In the genomic region with DNA sequence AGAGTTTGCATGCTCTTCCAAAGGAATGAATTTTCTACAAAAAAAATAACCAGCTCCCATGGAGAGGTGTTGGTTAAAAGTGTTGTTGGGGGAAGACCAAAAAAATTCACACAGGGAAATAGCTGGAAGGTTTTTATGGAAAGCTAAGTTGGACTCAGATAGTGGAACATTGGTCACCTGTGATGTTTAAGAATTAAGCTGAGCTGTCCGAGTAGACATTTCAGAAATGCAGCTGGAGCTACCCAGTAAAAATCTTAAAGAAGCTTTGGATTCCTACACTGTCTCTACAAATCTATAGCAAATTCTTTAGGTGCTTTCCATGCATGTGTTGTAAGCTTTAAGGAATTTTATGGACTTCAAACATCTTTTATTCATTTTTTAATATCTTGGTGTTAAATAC, we compare ENCODE assay signal across 23 cellular contexts.
"Had no signal": no experiment of that assay in that cellular context is flagged by ENCODE, and none has a peak within 500 bp of the region (broad histone marks: within the 10 kb centered on the region; RNA-seq: fewer than 3 reads in every experiment).

No MANE protein-coding gene starts in this region.

- H3K4me1 ChIP-seq: breast epithelium, pancreas, right lobe of liver, thyroid gland had no signal

- H3K9ac ChIP-seq: neural progenitor cell had no signal

- H3K9me3 Mint-ChIP-seq: activated B cell treated with CpG ODN at 0.5 μM for 24 hours; activated naive CD8-positive, alpha-beta T cell treated with anti-CD3 and anti-CD28 coated beads for 36 hours had no signal

- H3K27me3 ChIP-seq: breast epithelium, neural progenitor cell, right lobe of liver, thyroid gland had no signal

- H3K27me3 Mint-ChIP-seq: activated B cell treated with CpG ODN at 0.5 μM for 24 hours; activated CD4-positive, alpha-beta memory T cell treated with anti-CD3 and anti-CD28 coated beads, Interleukin-2, amount 10 ng/mL, durations not matched to agents 7 days and 5 days; activated CD8-positive, alpha-beta memory T cell treated with anti-CD3 and anti-CD28 coated beads, Interleukin-2, amount 10 ng/mL, durations not matched to agents 7 days and 5 days; dendritic cell treated with granulocyte-macrophage colony-stimulating factor and Interleukin-4, amounts not matched to agents 40 ng/mL and 50 ng/mL, for 4 days; naive B cell had no signal

- H3K9me3 ChIP-seq: pancreas, right lobe of liver, thyroid gland had no signal

- H3K4me1 Mint-ChIP-seq: activated B cell treated with CpG ODN at 0.5 μM for 24 hours; activated CD4-positive, alpha-beta memory T cell treated with anti-CD3 and anti-CD28 coated beads, Interleukin-2, amount 10 ng/mL, durations not matched to agents 7 days and 5 days; activated CD8-positive, alpha-beta memory T cell treated with anti-CD3 and anti-CD28 coated beads, Interleukin-2, amount 10 ng/mL, durations not matched to agents 7 days and 5 days; activated naive CD8-positive, alpha-beta T cell treated with anti-CD3 and anti-CD28 coated beads for 36 hours; activated T-helper 17 cell treated with anti-CD3 and anti-CD28 coated beads, Interleukin-2, amount 50 U/mL, for 72 hours; naive B cell had no signal

- H2AFZ ChIP-seq: neural progenitor cell had no signal

- H3K4me2 ChIP-seq: neural progenitor cell had no signal

- H3K27ac ChIP-seq: neural progenitor cell, pancreas, right lobe of liver, thyroid gland had no signal

- ATAC-seq: activated CD8-positive, alpha-beta memory T cell treated with anti-CD3 and anti-CD28 coated beads, Interleukin-2, amount 10 ng/mL, durations not matched to agents 7 days and 5 days; activated T-helper 17 cell treated with anti-CD3 and anti-CD28 coated beads, Interleukin-2, amount 50 U/mL, for 72 hours; esophagus mucosa; pancreas; right lobe of liver had no signal

- H3K4me3 Mint-ChIP-seq: activated B cell treated with CpG ODN at 0.5 μM for 24 hours; activated CD4-positive, alpha-beta memory T cell treated with anti-CD3 and anti-CD28 coated beads, Interleukin-2, amount 10 ng/mL, durations not matched to agents 7 days and 5 days; activated CD8-positive, alpha-beta memory T cell treated with anti-CD3 and anti-CD28 coated beads, Interleukin-2, amount 10 ng/mL, durations not matched to agents 7 days and 5 days; activated naive CD8-positive, alpha-beta T cell treated with anti-CD3 and anti-CD28 coated beads for 36 hours; activated T-helper 17 cell treated with anti-CD3 and anti-CD28 coated beads, Interleukin-2, amount 50 U/mL, for 72 hours; dendritic cell treated with granulocyte-macrophage colony-stimulating factor and Interleukin-4, amounts not matched to agents 40 ng/mL and 50 ng/mL, for 4 days; naive B cell; neural progenitor cell had no signal

- DNase-seq: activated B cell treated with CpG ODN at 0.5 μM for 24 hours; activated CD4-positive, alpha-beta memory T cell treated with anti-CD3 and anti-CD28 coated beads, Interleukin-2, amount 10 ng/mL, durations not matched to agents 7 days and 5 days; activated CD4-positive, alpha-beta T cell treated with anti-CD3 and anti-CD28 coated beads for 4 hours; activated CD8-positive, alpha-beta memory T cell treated with anti-CD3 and anti-CD28 coated beads, Interleukin-2, amount 10 ng/mL, durations not matched to agents 7 days and 5 days; activated naive CD4-positive, alpha-beta T cell; activated naive CD8-positive, alpha-beta T cell treated with anti-CD3 and anti-CD28 coated beads for 36 hours; cerebellar nuclear complex; effector CD8-positive, alpha-beta T cell; heart right ventricle; kidney glomerular epithelial cell; left ventricle myocardium superior; naive B cell; pancreas; right lobe of liver; stimulated activated CD4-positive, alpha-beta T cell treated with anti-CD3 and anti-CD28 coated beads, Interleukin-1b, Interleukin-23, amount 100 ng/mL, for 48 hours; stimulated activated CD8-positive, alpha-beta memory T cell treated with anti-CD3 and anti-CD28 coated beads, Interleukin-4, amount 100 ng/mL, for 48 hours; stimulated activated naive CD4-positive, alpha-beta T cell; thyroid gland had no signal

- H3K36me3 Mint-ChIP-seq: activated CD8-positive, alpha-beta memory T cell treated with anti-CD3 and anti-CD28 coated beads, Interleukin-2, amount 10 ng/mL, durations not matched to agents 7 days and 5 days; activated naive CD8-positive, alpha-beta T cell treated with anti-CD3 and anti-CD28 coated beads for 36 hours; naive B cell; neural progenitor cell had no signal

- H3K27ac Mint-ChIP-seq: activated B cell treated with CpG ODN at 0.5 μM for 24 hours; activated CD4-positive, alpha-beta memory T cell treated with anti-CD3 and anti-CD28 coated beads, Interleukin-2, amount 10 ng/mL, durations not matched to agents 7 days and 5 days; activated CD8-positive, alpha-beta memory T cell treated with anti-CD3 and anti-CD28 coated beads, Interleukin-2, amount 10 ng/mL, durations not matched to agents 7 days and 5 days; activated naive CD8-positive, alpha-beta T cell treated with anti-CD3 and anti-CD28 coated beads for 36 hours; activated T-helper 17 cell treated with anti-CD3 and anti-CD28 coated beads, Interleukin-2, amount 50 U/mL, for 72 hours; dendritic cell treated with granulocyte-macrophage colony-stimulating factor and Interleukin-4, amounts not matched to agents 40 ng/mL and 50 ng/mL, for 4 days; naive B cell had no signal

- H3K4me3 ChIP-seq: breast epithelium, heart right ventricle, neural progenitor cell, pancreas, right lobe of liver, thyroid gland had no signal

- H3K36me3 ChIP-seq: breast epithelium, heart right ventricle, neural progenitor cell, pancreas, right lobe of liver, thyroid gland had no signal
